Comparison of ENCODE assay signal across 1 cellular context in the genomic region with DNA sequence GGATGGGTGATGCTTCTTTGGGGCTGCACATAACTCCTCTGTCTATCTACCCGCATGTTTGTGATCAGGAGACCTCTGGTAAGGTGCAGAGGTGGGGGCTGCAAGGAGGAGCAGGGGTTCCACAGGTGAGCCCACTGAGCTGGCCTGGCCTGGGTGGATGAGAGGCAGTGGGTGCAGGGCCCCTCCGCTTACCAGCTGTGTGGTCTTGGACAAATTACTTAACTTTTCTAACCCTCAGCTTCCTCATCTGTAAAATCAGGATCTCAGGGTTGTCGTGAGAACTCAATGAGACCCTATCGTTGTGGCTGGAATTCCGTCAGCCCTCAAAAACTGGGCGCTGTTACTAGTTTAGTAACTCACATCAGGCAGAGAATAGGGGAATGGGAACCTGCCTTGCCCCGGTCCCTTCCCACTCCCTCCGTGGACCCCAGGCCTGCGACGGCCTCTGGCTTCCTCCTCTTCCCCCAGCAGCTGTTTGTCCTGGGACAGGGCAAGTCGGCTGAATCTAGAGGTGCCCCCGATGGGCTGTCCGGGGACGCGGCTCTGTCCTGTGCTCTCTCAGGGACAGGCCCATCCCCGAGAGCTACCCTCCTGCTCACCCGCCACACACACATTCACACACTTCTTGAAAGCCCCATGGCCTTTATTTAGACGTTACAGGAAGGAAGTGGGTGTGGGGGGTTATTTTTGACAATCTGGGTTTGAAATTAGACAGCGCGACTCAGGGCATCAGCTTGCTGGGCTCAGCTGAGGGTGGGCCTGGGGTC.
TF ChIP-seq lines count a peak whose summit lies in the region.

No MANE protein-coding gene starts in this region.

TF ChIP-seq in GM12878, 131 proteins besides CTCF, POLR2A, EP300 and RAD21 (continued from another document):
- TF ChIP-seq, protein P1, sequence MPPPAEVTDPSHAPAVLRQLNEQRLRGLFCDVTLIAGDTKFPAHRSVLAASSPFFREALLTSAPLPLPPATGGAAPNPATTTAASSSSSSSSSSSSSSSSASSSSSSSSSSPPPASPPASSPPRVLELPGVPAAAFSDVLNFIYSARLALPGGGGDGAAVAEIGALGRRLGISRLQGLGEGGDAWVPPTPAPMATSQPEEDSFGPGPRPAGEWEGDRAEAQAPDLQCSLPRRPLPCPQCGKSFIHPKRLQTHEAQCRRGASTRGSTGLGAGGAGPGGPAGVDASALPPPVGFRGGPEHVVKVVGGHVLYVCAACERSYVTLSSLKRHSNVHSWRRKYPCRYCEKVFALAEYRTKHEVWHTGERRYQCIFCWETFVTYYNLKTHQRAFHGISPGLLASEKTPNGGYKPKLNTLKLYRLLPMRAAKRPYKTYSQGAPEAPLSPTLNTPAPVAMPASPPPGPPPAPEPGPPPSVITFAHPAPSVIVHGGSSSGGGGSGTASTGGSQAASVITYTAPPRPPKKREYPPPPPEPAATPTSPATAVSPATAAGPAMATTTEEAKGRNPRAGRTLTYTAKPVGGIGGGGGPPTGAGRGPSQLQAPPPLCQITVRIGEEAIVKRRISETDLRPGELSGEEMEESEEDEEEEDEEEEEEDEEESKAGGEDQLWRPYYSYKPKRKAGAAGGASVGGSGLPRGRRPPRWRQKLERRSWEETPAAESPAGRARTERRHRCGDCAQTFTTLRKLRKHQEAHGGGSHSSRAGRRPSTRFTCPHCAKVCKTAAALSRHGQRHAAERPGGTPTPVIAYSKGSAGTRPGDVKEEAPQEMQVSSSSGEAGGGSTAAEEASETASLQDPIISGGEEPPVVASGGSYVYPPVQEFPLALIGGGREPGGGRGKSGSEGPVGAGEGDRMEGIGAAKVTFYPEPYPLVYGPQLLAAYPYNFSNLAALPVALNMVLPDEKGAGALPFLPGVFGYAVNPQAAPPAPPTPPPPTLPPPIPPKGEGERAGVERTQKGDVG (CRISPR knock-in tag; IDR thresholded peaks at IDR 0.05): no peak
- TF ChIP-seq NFIC (IDR thresholded peaks at IDR 0.05; ENCODE audit: low read depth, low read length) (no peak), ZNF207 (IDR thresholded peaks at IDR 0.05; ENCODE audit: borderline replicate concordance) (peak; percentile 38; the same call in 1 of the 2 replicates), SRF (IDR thresholded peaks at IDR 0.05; ENCODE audit: low read depth in 2 of 2, low read length in 2 of 2) (no peak), ZBED1 (IDR thresholded peaks at IDR 0.05; ENCODE audit: borderline replicate concordance) (peak; percentile 98), SREBF1 (IDR thresholded peaks at IDR 0.05; ENCODE audit: low read length) (no peak), SMARCA5 (IDR thresholded peaks at IDR 0.05) (no peak), CHD4 (IDR thresholded peaks at IDR 0.05) (no peak), POLR2AphosphoS5 (IDR thresholded peaks at IDR 0.05; ENCODE audit: low read length) (peak; percentile 84), TARDBP (IDR thresholded peaks at IDR 0.05; ENCODE audit: borderline replicate concordance) (peak; percentile 77; the same call in 1 of the 2 replicates), RAD51 (IDR thresholded peaks at IDR 0.05) (0 out of 2 replicates have a peak, but pooled peaks have one; percentile 16), PAX5 (IDR thresholded peaks at IDR 0.05; ENCODE audit: borderline replicate concordance, low read depth, low read length) (no peak; the same call in 1 of the 2 replicates), IKZF2 (IDR thresholded peaks at IDR 0.05) (no peak), POU2F2 (IDR thresholded peaks at IDR 0.05; ENCODE audit: borderline replicate concordance, low read depth, low read length) (peak; percentile 87), SUZ12 (IDR thresholded peaks at IDR 0.05; ENCODE audit: unreplicated experiment) (no peak), BACH1 (IDR thresholded peaks at IDR 0.05; ENCODE audit: borderline replicate concordance) (no peak; the same call in 1 of the 2 replicates), MTA3 (IDR thresholded peaks at IDR 0.05; ENCODE audit: borderline replicate concordance, low read length) (no peak), PAX8 (IDR thresholded peaks at IDR 0.05) (no peak), BCL11A (IDR thresholded peaks at IDR 0.05; ENCODE audit: low read depth, low read length) (peak; percentile 91), RB1 (IDR thresholded peaks at IDR 0.05; ENCODE audit: borderline replicate concordance) (no peak), STAT1 (conservative IDR thresholded peaks at IDR 0.05) (no peak), EZH2 (IDR thresholded peaks at IDR 0.05; ENCODE audit: borderline replicate concordance, control insufficient read depth, low read depth, low read length) (no peak), POLR2AphosphoS2 (IDR thresholded peaks at IDR 0.05; ENCODE audit: low read depth, low read length) (peak; percentile 67), CBX5 (IDR thresholded peaks at IDR 0.05; ENCODE audit: low read depth) (no peak), JUND (IDR thresholded peaks at IDR 0.05; ENCODE audit: low read depth, low read length) (0 out of 2 replicates have a peak, but pooled peaks have one; percentile 55), PKNOX1 (IDR thresholded peaks at IDR 0.05) (peak; percentile 37; the same call in 1 of the 2 replicates), IRF3 (IDR thresholded peaks at IDR 0.05) (no peak)
- TF ChIP-seq, protein P2, sequence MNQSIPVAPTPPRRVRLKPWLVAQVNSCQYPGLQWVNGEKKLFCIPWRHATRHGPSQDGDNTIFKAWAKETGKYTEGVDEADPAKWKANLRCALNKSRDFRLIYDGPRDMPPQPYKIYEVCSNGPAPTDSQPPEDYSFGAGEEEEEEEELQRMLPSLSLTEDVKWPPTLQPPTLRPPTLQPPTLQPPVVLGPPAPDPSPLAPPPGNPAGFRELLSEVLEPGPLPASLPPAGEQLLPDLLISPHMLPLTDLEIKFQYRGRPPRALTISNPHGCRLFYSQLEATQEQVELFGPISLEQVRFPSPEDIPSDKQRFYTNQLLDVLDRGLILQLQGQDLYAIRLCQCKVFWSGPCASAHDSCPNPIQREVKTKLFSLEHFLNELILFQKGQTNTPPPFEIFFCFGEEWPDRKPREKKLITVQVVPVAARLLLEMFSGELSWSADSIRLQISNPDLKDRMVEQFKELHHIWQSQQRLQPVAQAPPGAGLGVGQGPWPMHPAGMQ (IDR thresholded peaks at IDR 0.05; ENCODE audit: borderline replicate concordance): no peak
- TF ChIP-seq, protein P3, sequence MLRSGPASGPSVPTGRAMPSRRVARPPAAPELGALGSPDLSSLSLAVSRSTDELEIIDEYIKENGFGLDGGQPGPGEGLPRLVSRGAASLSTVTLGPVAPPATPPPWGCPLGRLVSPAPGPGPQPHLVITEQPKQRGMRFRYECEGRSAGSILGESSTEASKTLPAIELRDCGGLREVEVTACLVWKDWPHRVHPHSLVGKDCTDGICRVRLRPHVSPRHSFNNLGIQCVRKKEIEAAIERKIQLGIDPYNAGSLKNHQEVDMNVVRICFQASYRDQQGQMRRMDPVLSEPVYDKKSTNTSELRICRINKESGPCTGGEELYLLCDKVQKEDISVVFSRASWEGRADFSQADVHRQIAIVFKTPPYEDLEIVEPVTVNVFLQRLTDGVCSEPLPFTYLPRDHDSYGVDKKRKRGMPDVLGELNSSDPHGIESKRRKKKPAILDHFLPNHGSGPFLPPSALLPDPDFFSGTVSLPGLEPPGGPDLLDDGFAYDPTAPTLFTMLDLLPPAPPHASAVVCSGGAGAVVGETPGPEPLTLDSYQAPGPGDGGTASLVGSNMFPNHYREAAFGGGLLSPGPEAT (IDR thresholded peaks at IDR 0.05; ENCODE audit: low read depth): no peak
- TF ChIP-seq, protein P4, sequence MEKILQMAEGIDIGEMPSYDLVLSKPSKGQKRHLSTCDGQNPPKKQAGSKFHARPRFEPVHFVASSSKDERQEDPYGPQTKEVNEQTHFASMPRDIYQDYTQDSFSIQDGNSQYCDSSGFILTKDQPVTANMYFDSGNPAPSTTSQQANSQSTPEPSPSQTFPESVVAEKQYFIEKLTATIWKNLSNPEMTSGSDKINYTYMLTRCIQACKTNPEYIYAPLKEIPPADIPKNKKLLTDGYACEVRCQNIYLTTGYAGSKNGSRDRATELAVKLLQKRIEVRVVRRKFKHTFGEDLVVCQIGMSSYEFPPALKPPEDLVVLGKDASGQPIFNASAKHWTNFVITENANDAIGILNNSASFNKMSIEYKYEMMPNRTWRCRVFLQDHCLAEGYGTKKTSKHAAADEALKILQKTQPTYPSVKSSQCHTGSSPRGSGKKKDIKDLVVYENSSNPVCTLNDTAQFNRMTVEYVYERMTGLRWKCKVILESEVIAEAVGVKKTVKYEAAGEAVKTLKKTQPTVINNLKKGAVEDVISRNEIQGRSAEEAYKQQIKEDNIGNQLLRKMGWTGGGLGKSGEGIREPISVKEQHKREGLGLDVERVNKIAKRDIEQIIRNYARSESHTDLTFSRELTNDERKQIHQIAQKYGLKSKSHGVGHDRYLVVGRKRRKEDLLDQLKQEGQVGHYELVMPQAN (conservative IDR thresholded peaks at IDR 0.05): peak; percentile 64; the same call in 1 of the 2 replicates
